Comparison of ENCODE assay signal across 9 cellular contexts in the genomic region with DNA sequence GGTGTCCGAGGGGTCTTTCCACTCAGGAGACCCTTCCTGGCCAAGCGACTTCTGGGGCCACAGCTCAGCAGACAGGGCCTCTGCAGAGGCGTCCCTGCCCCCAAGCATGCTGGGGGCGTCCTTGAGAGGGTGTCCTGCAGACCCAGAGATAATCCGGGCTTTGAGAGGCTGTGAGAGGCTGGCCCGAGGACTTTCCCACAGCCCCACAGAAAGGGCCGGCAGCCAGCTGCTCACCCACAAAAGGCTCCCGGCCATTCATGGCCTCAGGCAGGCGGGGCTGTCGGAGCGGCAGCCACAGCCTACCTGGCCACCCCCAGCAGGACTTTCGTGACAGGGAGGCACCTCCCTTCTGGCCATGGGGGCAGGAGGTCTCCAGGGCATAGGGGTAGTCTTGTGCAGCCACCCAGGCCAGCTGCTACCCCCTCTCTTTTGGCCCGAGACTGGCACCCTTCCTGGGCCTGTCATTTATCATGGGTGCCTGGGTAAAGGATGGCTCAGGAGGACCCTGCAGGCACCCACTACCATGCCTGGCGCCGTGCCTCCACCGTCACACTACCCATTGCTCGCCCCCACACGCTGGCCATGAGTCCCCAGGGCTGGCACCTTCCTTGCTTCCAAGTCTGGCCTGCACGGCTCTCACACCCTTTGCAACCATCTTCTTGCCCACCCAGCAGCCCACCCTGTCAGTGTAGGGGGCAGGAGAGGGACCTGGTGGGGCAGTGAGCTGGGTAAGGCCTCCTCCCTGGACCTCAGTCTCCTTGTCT. TPM values are rescaled to one million over a fixed set of nuclear protein-coding genes. Genes with fewer than 3 reads are reported as not detected.
DNase-seq lines count a peak whose midpoint lies in the region; ATAC-seq and TF ChIP-seq lines count a peak whose summit lies in the region.
"Had no signal": no experiment of that assay in that cellular context is flagged by ENCODE, and none has a peak within 500 bp of the region (broad histone marks: within the 10 kb centered on the region; RNA-seq: fewer than 3 reads in every experiment).

No MANE protein-coding gene starts in this region.

- peaks cover 10 to 32% of the 10 kb centered on the region in 2 experiments for H3K4me1 Mint-ChIP-seq in H9

- no peak for TF ChIP-seq POLR2A in esophagus squamous epithelium (IDR thresholded peaks at IDR 0.05)

- no peaks in the 10 kb centered on the region for H3K79me2 ChIP-seq in H9 (ENCODE audit: insufficient read depth, low read length)

- WGBS in esophagus squamous epithelium, 2 donors, result 64 to 87% methylated on average over 7 to 11 of the region's 19 CpGs
- WGBS in H9 (ENCODE audit: extremely low coverage, insufficient read length, low lambda C conversion rate), result no CpG with 5 or more reads among the region's 19 CpGs

- no peaks in the 10 kb centered on the region for H3K9me3 ChIP-seq in Panc1 (ENCODE audit: control insufficient read depth, insufficient read depth, low read depth, low read length)
- H3K9me3 ChIP-seq in esophagus squamous epithelium, result no peaks in the 10 kb centered on the region
- H3K9me3 ChIP-seq in H9 (ENCODE audit: control insufficient read depth, low read depth, low read length), result no peaks in the 10 kb centered on the region

- H2AFZ ChIP-seq in H9 (ENCODE audit: low read length), result no peak overlapping the region

- no peak overlapping the region for H2BK12ac ChIP-seq in H9 (ENCODE audit: insufficient read length, low read depth, low read length)

- ATAC-seq in Panc1 (no peak), HG03108 (IDR thresholded peaks at IDR 0.05; ENCODE audit: unreplicated experiment) (no peak), GM21447 (IDR thresholded peaks at IDR 0.05; ENCODE audit: unreplicated experiment) (no peak), HG02610 (IDR thresholded peaks at IDR 0.05; ENCODE audit: unreplicated experiment) (no peak)

- no peak overlapping the region for H3K4ac ChIP-seq in H9 (ENCODE audit: low read depth, low read length)

- no peaks in the 10 kb centered on the region for H3K36me3 Mint-ChIP-seq in H9 (ENCODE audit: insufficient read depth in 1 of 3, low read depth in 3 of 3)

- no peak overlapping the region for H2BK5ac ChIP-seq in H9 (ENCODE audit: insufficient read length, low read length)

- peaks cover 12% of the 10 kb centered on the region for H3K23me2 ChIP-seq in H9 (ENCODE audit: insufficient read length, low read depth, low read length, poor library complexity, severe bottlenecking)

- H2BK15ac ChIP-seq in H9 (ENCODE audit: low read depth, low read length), result no peak overlapping the region

- no peak overlapping the region for H3K56ac ChIP-seq in H9 (ENCODE audit: insufficient read length, low read depth, low read length)

- DNase-seq in H7, result peak; percentile 78
- no peak for DNase-seq in Panc1 (ENCODE audit: low read depth, low spot score)
- no peak for DNase-seq in esophagus squamous epithelium (lab: John Stamatoyannopoulos, UW)
- DNase-seq in H9, result no peak
- DNase-seq: activated CD8-positive, alpha-beta memory T cell treated with anti-CD3 and anti-CD28 coated beads for 24 hours had no signal

- H3K27me3 ChIP-seq in H7 (ENCODE audit: control insufficient read depth, insufficient read depth, low read length) (peaks cover 13% of the 10 kb centered on the region), Panc1 (ENCODE audit: control insufficient read depth, insufficient read depth, low read length) (no peaks in the 10 kb centered on the region), esophagus squamous epithelium (peaks cover 0 to 27% (median 0%) of the 10 kb centered on the region in 4 donors), H9 (ENCODE audit: insufficient read depth, low read length) (no peaks in the 10 kb centered on the region; the same call in 1 of the 2 replicates)

- H4K8ac ChIP-seq in H9 (replicated peaks; ENCODE audit: insufficient read length, low read depth, low read length), result no peak overlapping the region

- no peak overlapping the region for H2AK5ac ChIP-seq in H9 (ENCODE audit: insufficient read length, low read length)

- no peaks in the 10 kb centered on the region; a peak in 1 of 5 replicates for H3K9me3 Mint-ChIP-seq in H9

- H4K91ac ChIP-seq in H9 (ENCODE audit: insufficient read length, low read depth, low read length), result no peak overlapping the region

- no peak overlapping the region for H3K4me3 Mint-ChIP-seq in H9

- in situ Hi-C loops in Panc1 (cut with HindIII; ENCODE audit: low pct_unique_long_range_greater_than_20kb, low sequenced_read_pairs), result no loop called here

- H3K4me2 ChIP-seq in H9 (ENCODE audit: insufficient read depth, insufficient read length, low read length), result no peak overlapping the region

- H3K9ac ChIP-seq in H9 (ENCODE audit: extremely low read depth, insufficient read length, low read length), result no peak overlapping the region

- BruUV-seq in Panc1 (replicated peaks; lab: Mats Ljungman, UMichigan), result no TSS peak

- no peak overlapping the region for H2BK20ac ChIP-seq in H9 (ENCODE audit: low read depth, low read length, poor library complexity, severe bottlenecking)

- H3K23ac ChIP-seq in H9 (ENCODE audit: insufficient read length, low read depth, low read length), result no peak overlapping the region

- H3K36me3 ChIP-seq in H7 (replicated peaks; ENCODE audit: control insufficient read depth, insufficient read depth, low read length), result no peaks in the 10 kb centered on the region
- no peaks in the 10 kb centered on the region for H3K36me3 ChIP-seq in Panc1 (ENCODE audit: control insufficient read depth, insufficient read depth, low read length)
- no peaks in the 10 kb centered on the region for H3K36me3 ChIP-seq in esophagus squamous epithelium

- no peak overlapping the region for H4K5ac ChIP-seq in H9 (ENCODE audit: insufficient read length, low read depth, low read length)

- POLR2A ChIA-PET in Panc1 (lab: Charles Lee), result no interaction called here

- no peak overlapping the region for H2BK120ac ChIP-seq in H9 (ENCODE audit: low read depth, low read length, poor library complexity, severe bottlenecking)

- intact Hi-C loops in Panc1 (cut with micrococcal nuclease; ENCODE audit: unreplicated experiment), result loop anchor here (10.0 kb wide), 1 partner anchor 80 kb away; no protein-coding TSS in a partner anchor
- intact Hi-C loops in esophagus squamous epithelium (cut with DNase I), result loop anchor here (5.0 to 10.0 kb wide), 2 partner anchors 133 to 350 kb away; a partner anchor contains a TSS

- H3K27ac Mint-ChIP-seq in H9, result no peak overlapping the region

- CTCF ChIA-PET in Panc1 (lab: Charles Lee), result interaction anchor here (0.6 to 1.3 kb wide), 3 partner anchors 11 to 76 kb away, joined by 3 to 8 read pairs (median 4); a partner anchor contains a TSS

- H3K27me3 Mint-ChIP-seq in H9 (ENCODE audit: low read depth), result peaks cover 17% of the 10 kb centered on the region

- no peak overlapping the region for H3T11ph ChIP-seq in H9 (ENCODE audit: low read length)

- H3K79me1 ChIP-seq in H9 (ENCODE audit: insufficient read depth, low read depth, low read length, poor library complexity, severe bottlenecking), result no peaks in the 10 kb centered on the region

- no peak overlapping the region for H3K18ac ChIP-seq in H9 (ENCODE audit: insufficient read length, low read depth, low read length)

- TF ChIP-seq CTCF in Panc1 (IDR thresholded peaks at IDR 0.05), result no peak
- TF ChIP-seq CTCF in esophagus squamous epithelium (IDR thresholded peaks at IDR 0.05), result no peak
- no peak for TF ChIP-seq CTCF in H9 (conservative IDR thresholded peaks at IDR 0.05)

- H3K14ac ChIP-seq in H9 (ENCODE audit: insufficient read depth, low read length), result no peak overlapping the region

- no peaks in the 10 kb centered on the region for H4K20me1 ChIP-seq in H9 (ENCODE audit: control insufficient read depth, insufficient read depth, insufficient read length)

- no peak overlapping the region for H3K4me3 ChIP-seq in H7 (ENCODE audit: insufficient read depth, low read depth, low read length)
- H3K4me3 ChIP-seq in Panc1 (ENCODE audit: low read depth in 2 of 2, low read length in 2 of 2), result no peak overlapping the region
- H3K4me3 ChIP-seq in esophagus squamous epithelium, result no peak overlapping the region
- no peak overlapping the region for H3K4me3 ChIP-seq in skin epidermis

- H3K27ac ChIP-seq in Panc1 (ENCODE audit: low read length) (peak overlapping the region; percentile 70), esophagus squamous epithelium (peak overlapping the region in 3 of 4 donors; percentile 97 to 98 (median 97)), skin epidermis (peak overlapping the region in 13 of 21 experiments; percentile 34 to 100 (median 63)), H9 (ENCODE audit: insufficient read length, low read depth, low read length) (no peak overlapping the region)

- H3K4me1 ChIP-seq in Panc1 (ENCODE audit: control insufficient read depth, insufficient read depth, low read length) (peaks cover 57% of the 10 kb centered on the region), esophagus squamous epithelium (peaks cover 60 to 91% (median 62%) of the 10 kb centered on the region in 3 donors), H9 (ENCODE audit: insufficient read depth, low read length) (no peaks in the 10 kb centered on the region; the same call in 1 of the 2 replicates)

RNA-seq across cellular contexts. Expression of a gene that starts 11.1 kb away (rescaled TPM):
- 0.07 and 0.55 TPM in 2 replicates for total RNA-seq in H7 (2014; rRNA removed; shearing (Covaris generic))
- total RNA-seq in Panc1 (2021; ENCODE audit: unreplicated experiment) (20.1 TPM), esophagus squamous epithelium (10 to 100 TPM; 13.8 to 39.5 (median 19.6) TPM), H9 (2021) (0.29 and 0.57 TPM in 2 replicates)
- polyA plus RNA-seq in Panc1 (2012; ENCODE audit: insufficient read length), result 14.8 TPM

RNA-seq across cellular contexts. Expression of a gene that starts 15.0 kb away (rescaled TPM):
- total RNA-seq in H7 (2014; rRNA removed; shearing (Covaris generic)), result 0.07 and 0.33 TPM in 2 replicates
- total RNA-seq in Panc1 (2021; ENCODE audit: unreplicated experiment) (not detected), esophagus squamous epithelium (under 1 TPM in 3 of 4 donors, not detected in 1; 0.35 to 0.76 (median 0.70) TPM), H9 (2021) (not detected in 2 replicates)
- not detected for polyA plus RNA-seq in Panc1 (2012; ENCODE audit: insufficient read length)

RNA-seq across cellular contexts. Expression of a gene that starts 18.7 kb away (rescaled TPM):
- total RNA-seq in H7 (2014; rRNA removed; shearing (Covaris generic)), result 62.5 and 79.0 TPM in 2 replicates
- 35.9 TPM for total RNA-seq in Panc1 (2021; ENCODE audit: unreplicated experiment)
- 26.7 TPM for polyA plus RNA-seq in Panc1 (2012; ENCODE audit: insufficient read length)
- 10 to 100 TPM; 11.8 to 29.1 (median 17.0) TPM for total RNA-seq in esophagus squamous epithelium
- 32.2 and 34.8 TPM in 2 replicates for total RNA-seq in H9 (2021)

RNA-seq across cellular contexts. Expression of a gene that starts 41.5 kb away (rescaled TPM):
- total RNA-seq in H7 (2014; rRNA removed; shearing (Covaris generic)), result 62.9 and 83.5 TPM in 2 replicates
- total RNA-seq in Panc1 (2021; ENCODE audit: unreplicated experiment) (17.0 TPM), esophagus squamous epithelium (10 to 100 TPM in 3 of 4 donors, 1 to 10 TPM in 1; 8.2 to 33.9 (median 11.3) TPM), H9 (2021) (40.7 and 49.6 TPM in 2 replicates)
- polyA plus RNA-seq in Panc1 (2012; ENCODE audit: insufficient read length), result 23.0 TPM
